25 cellular contexts compared by ENCODE assay signal in genomic region chr14:20383636-20384035, GRCh38. TPM values are rescaled to one million over a fixed set of nuclear protein-coding genes. Genes with fewer than 3 reads are reported as not detected.
DNase-seq lines count a peak whose midpoint lies in the region; ATAC-seq lines count a peak whose summit lies in the region.
"Had no signal": no experiment of that assay in that cellular context is flagged by ENCODE, and none has a peak within 500 bp of the region (broad histone marks: within the 10 kb centered on the region; RNA-seq: fewer than 3 reads in every experiment).

No MANE protein-coding gene starts in this region.

- no peak overlapping the region for H3K23ac ChIP-seq in neuronal stem cell (ENCODE audit: low read depth, low read length, poor library complexity)

- H2BK12ac ChIP-seq in neuronal stem cell (ENCODE audit: low read length), result no peak overlapping the region

- no peak overlapping the region for H2AK5ac ChIP-seq in neuronal stem cell (ENCODE audit: low read depth, low read length)

- H3K4me3 Mint-ChIP-seq in stimulated activated memory B cell treated with anti-CD40 and anti-IgM and Interleukin-4, amounts not matched to agents 10 μg/mL and 1 μg/mL and 100 μg/mL, for 72 hours, result no peak overlapping the region
- H3K4me3 Mint-ChIP-seq: CD14-positive monocyte; CD4-positive, alpha-beta memory T cell; CD4-positive, CD25-positive, alpha-beta regulatory T cell; CD8-positive, alpha-beta memory T cell had no signal

- no peak overlapping the region for H3K14ac ChIP-seq in neuronal stem cell (ENCODE audit: low read length)

- H4K8ac ChIP-seq in neuronal stem cell (ENCODE audit: low read depth, low read length), result no peak overlapping the region

- H3K9me3 ChIP-seq in neuronal stem cell (replicated peaks in 1 of 2; ENCODE audit: control insufficient read depth in 2 of 2, insufficient read depth in 1 of 2, low read depth in 1 of 2, low read length in 2 of 2), result no peaks in the 10 kb centered on the region
- H3K9me3 ChIP-seq: BE2C, BLaER1 had no signal

- no peaks in the 10 kb centered on the region for H3K27me3 Mint-ChIP-seq in stimulated activated memory B cell treated with anti-CD40 and anti-IgM and Interleukin-4, amounts not matched to agents 10 μg/mL and 1 μg/mL and 100 μg/mL, for 72 hours
- H3K27me3 Mint-ChIP-seq: CD4-positive, alpha-beta memory T cell; CD4-positive, CD25-positive, alpha-beta regulatory T cell; CD8-positive, alpha-beta memory T cell had no signal

- peaks cover 90% of the 10 kb centered on the region for H3K36me3 Mint-ChIP-seq in stimulated activated memory B cell treated with anti-CD40 and anti-IgM and Interleukin-4, amounts not matched to agents 10 μg/mL and 1 μg/mL and 100 μg/mL, for 72 hours

- H3K4ac ChIP-seq in neuronal stem cell (ENCODE audit: low read length), result no peak overlapping the region

- no peak overlapping the region for H3K4me3 ChIP-seq in neuronal stem cell (ENCODE audit: low read length in 2 of 2)
- H3K4me3 ChIP-seq: BLaER1 had no signal

- H3K4me1 ChIP-seq in neuronal stem cell (ENCODE audit: control insufficient read depth in 2 of 2, insufficient read depth in 1 of 2, low read depth in 1 of 2, low read length in 2 of 2), result no peaks in the 10 kb centered on the region
- H3K4me1 ChIP-seq: BE2C, BLaER1 had no signal

- H2BK5ac ChIP-seq in neuronal stem cell (ENCODE audit: low read length), result no peak overlapping the region

- H3K27ac ChIP-seq in neuronal stem cell (replicated peaks; ENCODE audit: low read length), result no peak overlapping the region
- H3K27ac ChIP-seq: BLaER1 had no signal

- H2AFZ ChIP-seq in neuronal stem cell (ENCODE audit: low read length), result no peak overlapping the region

- peak overlapping the region; percentile 7 for H3K27ac Mint-ChIP-seq in stimulated activated memory B cell treated with anti-CD40 and anti-IgM and Interleukin-4, amounts not matched to agents 10 μg/mL and 1 μg/mL and 100 μg/mL, for 72 hours
- H3K27ac Mint-ChIP-seq: CD4-positive, CD25-positive, alpha-beta regulatory T cell had no signal

- no peak overlapping the region for H2BK15ac ChIP-seq in neuronal stem cell (ENCODE audit: low read length)

- WGBS in neuronal stem cell (ENCODE audit: extremely low coverage in 2 of 2, insufficient read length in 2 of 2, insufficient replicate concordance in 1 of 2), 2 donors, result no CpG with 5 or more reads among the region's 5 CpGs

- no peak overlapping the region for H3K18ac ChIP-seq in neuronal stem cell (ENCODE audit: low read length)

- intact Hi-C loops in cardiac septum (cut with DNase I) (no loop called here), left ventricle myocardium superior (cut with micrococcal nuclease) (no loop called here)

- DNase-seq in cardiac septum (ENCODE audit: low spot score), result peak; percentile 43
- no peak for DNase-seq in left ventricle myocardium superior
- no peak for DNase-seq in neuronal stem cell (ENCODE audit: low spot score)
- DNase-seq in GF-D8 (lab: John Stamatoyannopoulos, UW), result no peak
- DNase-seq: 8988T; ACHN; BE2C; C1 segment of cervical spinal cord; CD4-positive, alpha-beta memory T cell; CD4-positive, CD25-positive, alpha-beta regulatory T cell; CD8-positive, alpha-beta memory T cell; COR-L47; DMS 273 treated with DMSO at 0.1 percent for 48 hours; DMS153; DMS53; DMS79; DND-41; EL; GDM1 had no signal

- no peaks in the 10 kb centered on the region for H3K27me3 ChIP-seq in neuronal stem cell (ENCODE audit: control insufficient read depth in 3 of 3, insufficient read depth in 3 of 3, low read depth in 1 of 3, low read length in 3 of 3)
- H3K27me3 ChIP-seq: BE2C, BLaER1 had no signal

- no peak overlapping the region for H4K91ac ChIP-seq in neuronal stem cell (ENCODE audit: low read depth, low read length, poor library complexity)

- peak overlapping the region; percentile 35 for H3K9ac ChIP-seq in neuronal stem cell (ENCODE audit: low read depth, low read length, poor library complexity)
- H3K9ac ChIP-seq: BLaER1 had no signal

- H2BK120ac ChIP-seq in neuronal stem cell (ENCODE audit: low read depth, low read length), result no peak overlapping the region

- H3K9me3 Mint-ChIP-seq in stimulated activated memory B cell treated with anti-CD40 and anti-IgM and Interleukin-4, amounts not matched to agents 10 μg/mL and 1 μg/mL and 100 μg/mL, for 72 hours, result no peaks in the 10 kb centered on the region
- H3K9me3 Mint-ChIP-seq: CD14-positive monocyte; CD4-positive, CD25-positive, alpha-beta regulatory T cell; CD8-positive, alpha-beta memory T cell had no signal

- H3K36me3 ChIP-seq in neuronal stem cell (replicated peaks in 1 of 2; ENCODE audit: control insufficient read depth in 2 of 2, insufficient read depth in 2 of 2, low read length in 2 of 2), result peaks cover 38 to 90% of the 10 kb centered on the region in 2 donors
- H3K36me3 ChIP-seq: BE2C had no signal

- ATAC-seq in left ventricle myocardium superior, result no peak
- ATAC-seq in stimulated activated memory B cell treated with anti-CD40 and anti-IgM and Interleukin-4, amounts not matched to agents 10 μg/mL and 1 μg/mL and 100 μg/mL, for 72 hours, result no peak
- ATAC-seq in HG02763 (IDR thresholded peaks at IDR 0.05; ENCODE audit: unreplicated experiment), result no peak

- peaks cover 18% of the 10 kb centered on the region for H3K4me1 Mint-ChIP-seq in stimulated activated memory B cell treated with anti-CD40 and anti-IgM and Interleukin-4, amounts not matched to agents 10 μg/mL and 1 μg/mL and 100 μg/mL, for 72 hours
- H3K4me1 Mint-ChIP-seq: CD4-positive, alpha-beta memory T cell; CD4-positive, CD25-positive, alpha-beta regulatory T cell; CD8-positive, alpha-beta memory T cell had no signal

- no peak overlapping the region for H3K4me2 ChIP-seq in neuronal stem cell (ENCODE audit: insufficient read depth, low read length, poor library complexity, severe bottlenecking)
- H3K4me2 ChIP-seq: BLaER1 had no signal

- peaks cover 2% of the 10 kb centered on the region for H3K79me1 ChIP-seq in neuronal stem cell (ENCODE audit: low read depth, low read length)

RNA-seq across cellular contexts. Expression of gene TEP1, which starts 29.7 kb away (rescaled TPM):
- 15.7 TPM for total RNA-seq in cardiac septum
- 10.5 TPM for total RNA-seq in left ventricle myocardium superior
- polyA plus RNA-seq in neuronal stem cell (2013, experiment 1 of 2), result 4.0 TPM
- 4.6 TPM for polyA plus RNA-seq in neuronal stem cell (2013, experiment 2 of 2)

RNA-seq across cellular contexts. Expression of gene PARP2, which starts 40.2 kb away (rescaled TPM):
- 15.2 TPM for total RNA-seq in cardiac septum
- total RNA-seq in left ventricle myocardium superior, result 17.5 TPM
- 38.8 TPM for polyA plus RNA-seq in neuronal stem cell (2013, experiment 1 of 2)
- polyA plus RNA-seq in neuronal stem cell (2013, experiment 2 of 2), result 38.2 TPM

RNA-seq across cellular contexts. Expression of gene CCNB1IP1, which starts 50.6 kb away (rescaled TPM):
- 61.3 TPM for total RNA-seq in cardiac septum
- total RNA-seq in left ventricle myocardium superior, result 43.9 TPM
- polyA plus RNA-seq in neuronal stem cell (2013, experiment 1 of 2), result 197 TPM
- polyA plus RNA-seq in neuronal stem cell (2013, experiment 2 of 2), result 196 TPM

RNA-seq across cellular contexts. Expression of gene KLHL33, which starts 52.3 kb away (rescaled TPM):
- total RNA-seq in cardiac septum, result 0.35 TPM
- total RNA-seq in left ventricle myocardium superior, result 0.77 TPM
- polyA plus RNA-seq in neuronal stem cell (2013, experiment 1 of 2), result 0.06 TPM
- 0.11 TPM for polyA plus RNA-seq in neuronal stem cell (2013, experiment 2 of 2)
- total RNA-seq: Daoy, G401 had no signal
- polyA plus RNA-seq: CD14-positive monocyte; CD4-positive, alpha-beta memory T cell; CD4-positive, CD25-positive, alpha-beta regulatory T cell had no signal
